Comparison of ENCODE assay signal across 1 cellular context in the genomic region with DNA sequence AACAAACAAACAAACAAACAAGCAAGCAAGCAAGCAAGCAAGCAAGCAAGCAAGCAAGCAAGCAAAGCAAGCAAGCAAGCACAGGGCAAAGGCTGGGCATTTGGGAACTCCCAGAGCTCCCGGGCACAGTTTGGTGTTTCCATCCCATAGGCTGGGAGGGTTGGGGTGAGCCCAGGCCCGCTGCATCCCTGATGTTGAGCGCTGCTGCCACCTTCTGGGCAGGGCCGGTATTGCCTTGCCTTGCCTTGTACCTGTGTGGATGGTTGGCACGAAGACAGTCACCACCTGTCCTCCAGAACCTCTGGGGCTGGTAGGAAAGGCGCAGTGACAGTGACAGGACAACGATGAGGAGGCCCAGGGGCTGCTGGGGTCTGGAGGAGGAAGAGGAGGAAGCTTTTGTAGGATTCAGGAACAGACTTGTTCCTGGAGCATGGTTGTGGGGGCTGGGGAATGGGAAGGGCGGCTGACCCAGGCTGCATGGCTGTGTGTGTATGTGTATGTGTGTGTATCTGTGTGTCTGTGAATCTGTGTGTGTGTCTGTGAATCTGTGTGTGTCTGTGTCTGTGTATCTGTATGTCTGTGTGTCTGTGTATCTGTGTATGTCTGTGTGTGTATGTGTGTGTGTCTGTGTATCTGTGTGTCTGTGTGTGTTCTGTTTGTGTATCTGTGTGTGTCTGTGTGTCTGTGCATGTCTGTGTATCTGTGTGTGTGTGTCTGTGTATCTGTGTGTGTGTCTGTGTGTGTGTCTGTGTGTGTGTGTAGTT.
TF ChIP-seq lines count a peak whose summit lies in the region.

No MANE protein-coding gene starts in this region.

TF ChIP-seq in GM12878, 131 proteins besides CTCF, POLR2A, EP300 and RAD21:
- TF ChIP-seq FOS (IDR thresholded peaks at IDR 0.05; ENCODE audit: borderline replicate concordance, extremely low read depth, insufficient read length) (no peak), SMC3 (IDR thresholded peaks at IDR 0.05; ENCODE audit: borderline replicate concordance, low read length) (peak; percentile 90), IKZF1 (conservative IDR thresholded peaks at IDR 0.05) (peak; percentile 20; the same call in 1 of the 2 replicates), CHD2 (IDR thresholded peaks at IDR 0.05; ENCODE audit: borderline replicate concordance, low read depth, low read length) (0 out of 2 replicates have a peak, but pooled peaks have one; percentile 30), YY1 (IDR thresholded peaks at IDR 0.05; ENCODE audit: low read depth, low read length) (0 out of 2 replicates have a peak, but pooled peaks have one; percentile 47), BHLHE40 (IDR thresholded peaks at IDR 0.05; ENCODE audit: borderline replicate concordance in 1 of 2, low read depth in 2 of 2, low read length in 1 of 2) (0 out of 4 replicates have a peak, but pooled peaks of 1 of the 2 experiments have one; percentile 20), YBX1 (IDR thresholded peaks at IDR 0.05) (no peak), LARP7 (IDR thresholded peaks at IDR 0.05) (peak; percentile 50; the same call in 1 of the 2 replicates), EGR1 (IDR thresholded peaks at IDR 0.05; ENCODE audit: borderline replicate concordance in 1 of 2, low read depth in 2 of 2, low read length in 2 of 2) (peak in 1 of 2 experiments; percentile 13; a peak in 1 of 3 replicates), HDGF (IDR thresholded peaks at IDR 0.05) (peak; percentile 35; the same call in 1 of the 2 replicates), TCF12 (IDR thresholded peaks at IDR 0.05; ENCODE audit: low read depth, low read length) (0 out of 2 replicates have a peak, but pooled peaks have one; percentile 22)
